Comparison of ENCODE assay signal across 1 cellular context in the genomic region with DNA sequence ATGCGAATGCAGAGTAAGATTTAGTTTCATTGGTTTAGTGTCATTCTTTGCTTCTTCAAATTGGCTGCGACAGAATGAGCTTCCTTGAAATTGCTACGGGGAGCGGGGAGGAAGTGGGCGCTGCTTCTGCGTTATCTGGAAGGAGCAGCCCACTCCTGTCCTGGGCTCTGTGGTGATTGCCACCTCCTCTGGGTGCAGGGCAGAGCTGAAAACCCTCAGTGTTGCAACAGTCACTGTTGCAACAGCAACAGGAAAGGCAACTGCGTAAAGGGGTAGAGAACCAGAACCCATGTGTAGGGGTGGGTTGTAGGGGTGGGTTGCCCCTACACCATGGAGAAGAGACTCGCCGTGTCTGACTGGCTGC.
A peak's percentile ranks its signal among the peaks of the same experiment; 100 is the strongest.
TF ChIP-seq lines count a peak whose summit lies in the region.

No MANE protein-coding gene starts in this region.

TF ChIP-seq in HepG2, 621 proteins besides CTCF, POLR2A, EP300 and RAD21:
- no peak for TF ChIP-seq SRSF9 (IDR thresholded peaks at IDR 0.05; ENCODE audit: borderline replicate concordance, insufficient read depth, low read depth, low read length, poor library complexity, severe bottlenecking)
- TF ChIP-seq CEBPB (IDR thresholded peaks at IDR 0.05; ENCODE audit: borderline replicate concordance, low read depth, low read length), result peak; percentile 40; the same call in 1 of the 2 replicates
